14 cellular contexts compared by ENCODE assay signal in genomic region chr19:7979011-7979410, GRCh38.
"Had no signal": no experiment of that assay in that cellular context is flagged by ENCODE, and none has a peak within 500 bp of the region (broad histone marks: within the 10 kb centered on the region; RNA-seq: fewer than 3 reads in every experiment).

No MANE protein-coding gene starts in this region.

- H3K27ac ChIP-seq: esophagus muscularis mucosa, skin epidermis, suprapubic skin had no signal

- DNase-seq: activated CD4-positive, alpha-beta T cell treated with anti-CD3 and anti-CD28 coated beads, Interleukin-2, amount 50 U/mL, for 48 hours; activated naive CD4-positive, alpha-beta T cell treated with anti-CD3 and anti-CD28 coated beads, Interleukin-2, amount 50 U/mL, for 16 hours; activated T-cell treated with anti-CD3 and anti-CD28 coated beads, Interleukin-2, amount 50 U/mL, for 1 hour; mammary epithelial cell; naive thymus-derived CD4-positive, alpha-beta T cell; stimulated activated CD4-positive, alpha-beta T cell treated with anti-CD3 and anti-CD28 coated beads, Interleukin-4, amount 100 ng/mL, for 4 hours; stimulated activated CD8-positive, alpha-beta memory T cell treated with anti-CD3 and anti-CD28 coated beads, Interleukin-4, amount 100 ng/mL, for 48 hours; T-helper 1 cell had no signal

- H3K27me3 ChIP-seq: esophagus muscularis mucosa, right atrium auricular region, suprapubic skin had no signal

- H3K4me3 ChIP-seq: esophagus muscularis mucosa, mucosa of descending colon, right atrium auricular region, skin epidermis, suprapubic skin had no signal

- H3K9me3 ChIP-seq: esophagus muscularis mucosa, mucosa of descending colon, right atrium auricular region, suprapubic skin had no signal

- ATAC-seq: mucosa of descending colon; naive thymus-derived CD4-positive, alpha-beta T cell; SK-N-SH treated with all-trans-retinoic acid at 6 μM for 48 hours had no signal
